Comparison of ENCODE assay signal across 7 cellular contexts in genomic region chr7:29229946-29230345, GRCh38. TPM values are rescaled to one million over a fixed set of nuclear protein-coding genes. Genes with fewer than 3 reads are reported as not detected.
"Had no signal": no experiment of that assay in that cellular context is flagged by ENCODE, and none has a peak within 500 bp of the region (broad histone marks: within the 10 kb centered on the region; RNA-seq: fewer than 3 reads in every experiment).

No MANE protein-coding gene starts in this region.

- H3K4me3 ChIP-seq: GM23338 had no signal

- H3K4me2 ChIP-seq: GM23338 had no signal

- H3K4me1 Mint-ChIP-seq: IgD-negative memory B cell had no signal

- DNase-seq: H9, HCEC 1CT, KG1 had no signal

- H3K27ac ChIP-seq: HL-60 had no signal

- H3K4me3 Mint-ChIP-seq: GM23338, H9, IgD-negative memory B cell had no signal

- H3K36me3 Mint-ChIP-seq: IgD-negative memory B cell had no signal

- ATAC-seq: GM23338 had no signal

- H3K27ac Mint-ChIP-seq: GM23338, H9, IgD-negative memory B cell had no signal

- H3K9me3 Mint-ChIP-seq: GM23338, IgD-negative memory B cell had no signal

- H2AFZ ChIP-seq: GM23338 had no signal

RNA-seq across cellular contexts. Expression of gene CHN2, which starts 35.4 kb away (rescaled TPM):
- total RNA-seq: HT1080 had no signal
